In genomic region chr12:76706099-76706498, GRCh38 we compare ENCODE assay signal across 1 cellular context.
TF ChIP-seq lines count a peak whose summit lies in the region.

No MANE protein-coding gene starts in this region.

TF ChIP-seq in K562, 482 proteins besides CTCF, POLR2A, EP300 and RAD21 (continued from another document):
- no peak for TF ChIP-seq TSHZ1 (CRISPR knock-in tag; IDR thresholded peaks at IDR 0.05)
- TF ChIP-seq ZFP30 (CRISPR knock-in tag; IDR thresholded peaks at IDR 0.05; ENCODE audit: borderline replicate concordance), result no peak
- no peak for TF ChIP-seq ETS1 (conservative IDR thresholded peaks at IDR 0.05; ENCODE audit: control insufficient read depth, low read depth, low read length)
TF ChIP-seq in K562: peak in this region for 1.
